1 cellular context compared by ENCODE assay signal in the genomic region with DNA sequence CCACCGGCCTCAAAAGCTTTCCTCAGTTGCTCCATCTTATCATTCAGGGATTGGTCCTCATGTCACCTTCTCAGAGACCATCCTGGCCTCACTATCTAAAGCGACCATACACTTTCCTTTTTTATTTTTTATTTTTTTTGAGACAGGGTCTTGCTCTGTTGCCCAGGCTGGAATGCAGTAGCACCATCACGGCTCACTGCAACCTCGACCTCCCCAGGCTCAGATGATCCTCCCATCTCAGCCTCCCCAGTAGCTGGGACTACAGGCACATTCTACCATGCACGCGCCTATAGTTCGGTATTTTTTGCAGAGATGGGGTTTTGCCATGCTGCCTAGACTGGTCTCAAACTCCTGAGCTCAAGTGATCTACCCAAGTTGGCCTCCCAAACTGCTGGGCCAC.
TF ChIP-seq lines count a peak whose summit lies in the region.

No MANE protein-coding gene starts in this region.

TF ChIP-seq in IMR-90, 13 proteins besides CTCF, POLR2A, EP300 and RAD21:
- no peak for TF ChIP-seq NFE2L2 (IDR thresholded peaks at IDR 0.05; ENCODE audit: low read depth, low read length)
- TF ChIP-seq, protein P1, sequence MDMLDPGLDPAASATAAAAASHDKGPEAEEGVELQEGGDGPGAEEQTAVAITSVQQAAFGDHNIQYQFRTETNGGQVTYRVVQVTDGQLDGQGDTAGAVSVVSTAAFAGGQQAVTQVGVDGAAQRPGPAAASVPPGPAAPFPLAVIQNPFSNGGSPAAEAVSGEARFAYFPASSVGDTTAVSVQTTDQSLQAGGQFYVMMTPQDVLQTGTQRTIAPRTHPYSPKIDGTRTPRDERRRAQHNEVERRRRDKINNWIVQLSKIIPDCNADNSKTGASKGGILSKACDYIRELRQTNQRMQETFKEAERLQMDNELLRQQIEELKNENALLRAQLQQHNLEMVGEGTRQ (IDR thresholded peaks at IDR 0.05; ENCODE audit: low read depth, low read length) = no peak
- TF ChIP-seq MAZ (IDR thresholded peaks at IDR 0.05; ENCODE audit: borderline replicate concordance, low read depth, low read length) = no peak
- no peak for TF ChIP-seq FOS (IDR thresholded peaks at IDR 0.05; ENCODE audit: low read depth, low read length)
- TF ChIP-seq SMC3 (IDR thresholded peaks at IDR 0.05; ENCODE audit: low read depth, low read length) = no peak
- TF ChIP-seq MXI1 (IDR thresholded peaks at IDR 0.05; ENCODE audit: borderline replicate concordance, low read depth, low read length) = no peak
- no peak for TF ChIP-seq MAFK (IDR thresholded peaks at IDR 0.05; ENCODE audit: low read depth, low read length)
- TF ChIP-seq, protein P2, sequence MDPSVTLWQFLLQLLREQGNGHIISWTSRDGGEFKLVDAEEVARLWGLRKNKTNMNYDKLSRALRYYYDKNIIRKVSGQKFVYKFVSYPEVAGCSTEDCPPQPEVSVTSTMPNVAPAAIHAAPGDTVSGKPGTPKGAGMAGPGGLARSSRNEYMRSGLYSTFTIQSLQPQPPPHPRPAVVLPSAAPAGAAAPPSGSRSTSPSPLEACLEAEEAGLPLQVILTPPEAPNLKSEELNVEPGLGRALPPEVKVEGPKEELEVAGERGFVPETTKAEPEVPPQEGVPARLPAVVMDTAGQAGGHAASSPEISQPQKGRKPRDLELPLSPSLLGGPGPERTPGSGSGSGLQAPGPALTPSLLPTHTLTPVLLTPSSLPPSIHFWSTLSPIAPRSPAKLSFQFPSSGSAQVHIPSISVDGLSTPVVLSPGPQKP (IDR thresholded peaks at IDR 0.05; ENCODE audit: borderline replicate concordance, low read depth, low read length) = no peak
- no peak for TF ChIP-seq CEBPB (IDR thresholded peaks at IDR 0.05; ENCODE audit: low read depth, low read length)
- TF ChIP-seq CHD1 (IDR thresholded peaks at IDR 0.05; ENCODE audit: low read depth, low read length) = no peak
- TF ChIP-seq RFX5 (IDR thresholded peaks at IDR 0.05; ENCODE audit: low read depth, low read length) = no peak
- no peak for TF ChIP-seq RCOR1 (IDR thresholded peaks at IDR 0.05; ENCODE audit: insufficient replicate concordance, low read length)
- no peak for TF ChIP-seq BHLHE40 (IDR thresholded peaks at IDR 0.05; ENCODE audit: low read depth, low read length)
